25 cellular contexts compared by ENCODE assay signal in the genomic region with DNA sequence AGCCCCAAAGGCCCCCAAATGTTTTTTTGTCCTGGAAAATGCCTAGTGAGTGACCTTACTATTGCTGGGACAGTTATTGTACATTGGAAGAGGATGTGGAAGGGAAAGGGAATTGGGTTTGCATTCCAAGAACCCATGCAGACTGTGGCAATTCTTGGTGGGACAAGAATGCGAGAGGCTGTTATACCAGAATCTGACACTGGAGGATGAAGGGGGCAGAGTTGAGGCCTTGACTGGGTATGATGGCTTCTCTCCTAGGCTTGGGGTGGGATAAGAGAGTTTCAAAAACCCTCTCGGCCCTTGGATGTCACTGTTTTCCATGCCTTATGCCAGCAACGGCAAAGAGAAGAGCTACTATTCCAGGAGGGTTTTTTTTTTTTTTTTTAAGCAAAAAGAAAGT. TPM values are rescaled to one million over a fixed set of nuclear protein-coding genes. Genes with fewer than 3 reads are reported as not detected.
DNase-seq lines count a peak whose midpoint lies in the region; ATAC-seq, FAIRE-seq and TF ChIP-seq lines count a peak whose summit lies in the region.
"Had no signal": no experiment of that assay in that cellular context is flagged by ENCODE, and none has a peak within 500 bp of the region (broad histone marks: within the 10 kb centered on the region; RNA-seq: fewer than 3 reads in every experiment).

No MANE protein-coding gene starts in this region.

- no peak overlapping the region for H3K4me3 ChIP-seq in gastroesophageal sphincter
- H3K4me3 ChIP-seq: BLaER1 treated with 17β-estradiol and CSF1 and Interleukin-3, amounts not matched to agents 10 nM and 100 nM had no signal

- peak; percentile 1 for DNase-seq in ELR (ENCODE audit: low read depth)
- DNase-seq in SK-MEL-5 (ENCODE audit: low read depth, low spot score): peak; percentile 46
- peak; percentile 48 for DNase-seq in osteocyte (ENCODE audit: extremely low spot score, unreplicated experiment)
- no peak for DNase-seq in HTR-8/SVneo (ENCODE audit: insufficient read length, low spot score)
- no peak for DNase-seq in effector CD4-positive, alpha-beta T cell
- DNase-seq in dermis blood vessel endothelial cell: no peak
- DNase-seq: Calu3; CD8-positive, alpha-beta T cell; DMS53; EL; KG1; MV-4-11; NCI-H1417 treated with DMSO at 0.1 percent for 48 hours; NCI-H1930; NCI-H226; NCI-H524; NCI-H82; OCI-M1; SHP77 had no signal

- TF ChIP-seq CTCF in gastroesophageal sphincter (IDR thresholded peaks at IDR 0.05) (peak in 1 of 4 experiments; percentile 15), osteocyte (IDR thresholded peaks at IDR 0.05) (no peak)

- H3K27ac ChIP-seq in gastroesophageal sphincter: peak overlapping the region in 3 of 4 donors; percentile 51 to 63 (median 52)
- H3K27ac ChIP-seq: BLaER1 treated with 17β-estradiol and CSF1 and Interleukin-3, amounts not matched to agents 10 nM and 100 nM had no signal

- H3K4me3 Mint-ChIP-seq in osteocyte (ENCODE audit: unreplicated experiment): no peak overlapping the region
- H3K4me3 Mint-ChIP-seq: CD8-positive, alpha-beta T cell had no signal

- no peak for TF ChIP-seq EP300 in gastroesophageal sphincter (IDR thresholded peaks at IDR 0.05)

- no peak for TF ChIP-seq POLR2A in gastroesophageal sphincter (IDR thresholded peaks at IDR 0.05)

- ATAC-seq in gastroesophageal sphincter: no peak
- ATAC-seq in GM19463 (IDR thresholded peaks at IDR 0.05; ENCODE audit: unreplicated experiment): no peak
- ATAC-seq: CD8-positive, alpha-beta T cell; HepG2 had no signal

- H3K36me3 Mint-ChIP-seq in osteocyte (ENCODE audit: unreplicated experiment): no peaks in the 10 kb centered on the region
- H3K36me3 Mint-ChIP-seq: CD8-positive, alpha-beta T cell had no signal

- H3K4me1 ChIP-seq in gastroesophageal sphincter: peaks cover 0 to 38% (median 10%) of the 10 kb centered on the region in 3 donors

- H3K4me1 Mint-ChIP-seq in osteocyte (ENCODE audit: unreplicated experiment): no peaks in the 10 kb centered on the region

- H3K27ac Mint-ChIP-seq in osteocyte (ENCODE audit: unreplicated experiment): no peak overlapping the region
- H3K27ac Mint-ChIP-seq: CD8-positive, alpha-beta T cell had no signal

- in situ Hi-C loops in SK-MEL-5 (cut with HindIII; ENCODE audit: low pct_unique_long_range_greater_than_20kb, low sequenced_read_pairs): no loop called here

- H3K27me3 Mint-ChIP-seq in osteocyte (ENCODE audit: unreplicated experiment): peaks cover 29% of the 10 kb centered on the region

- H3K27me3 ChIP-seq in gastroesophageal sphincter: no peaks in the 10 kb centered on the region
- H3K27me3 ChIP-seq: BLaER1 treated with 17β-estradiol and CSF1 and Interleukin-3, amounts not matched to agents 10 nM and 100 nM had no signal

- no peaks in the 10 kb centered on the region for H3K36me3 ChIP-seq in gastroesophageal sphincter
- H3K36me3 ChIP-seq: BLaER1 treated with 17β-estradiol and CSF1 and Interleukin-3, amounts not matched to agents 10 nM and 100 nM had no signal

- H3K9me3 ChIP-seq in gastroesophageal sphincter: no peaks in the 10 kb centered on the region
- H3K9me3 ChIP-seq: BLaER1 treated with 17β-estradiol and CSF1 and Interleukin-3, amounts not matched to agents 10 nM and 100 nM had no signal

- no peaks in the 10 kb centered on the region for H3K9me3 Mint-ChIP-seq in osteocyte (ENCODE audit: unreplicated experiment)
- H3K9me3 Mint-ChIP-seq: CD8-positive, alpha-beta T cell had no signal

- 47 to 56% methylated on average over 2 to 3 of the region's 3 CpGs for WGBS in gastroesophageal sphincter (ENCODE audit: low coverage in 1 of 2), 2 donors

- FAIRE-seq in HTR-8/SVneo (lab: Jason Lieb, UNC): no peak
- FAIRE-seq: GM12891, H1, HepG2 had no signal

RNA-seq across cellular contexts. Expression of a gene that starts 25.3 kb away (rescaled TPM):
- total RNA-seq in SK-MEL-5 (2014; rRNA removed; shearing (Covaris generic)): 6.4 and 6.6 TPM in 2 replicates
- polyA plus RNA-seq in SK-MEL-5 (2015; cell fraction: cytosol; rRNA removed): 11.2 and 13.4 TPM in 2 replicates
- 86.7 and 87.0 TPM in 2 replicates for polyA plus RNA-seq in SK-MEL-5 (2015; cell fraction: nucleus; rRNA removed)
- total RNA-seq in gastroesophageal sphincter (10 to 100 TPM; 15.0 to 35.2 (median 23.6) TPM), osteocyte (not detected in 2 replicates), dermis blood vessel endothelial cell (2.6 and 3.6 TPM in 2 replicates)
- total RNA-seq: Calu3, HepG2 had no signal

Comparison
In these comparisons a context has a peak if more than half of its experiments do, and no peak if none do; other contexts are left out.
1. DNase-seq: peak in ELR (single experiment), SK-MEL-5 (single experiment) and osteocyte (single experiment); none in HTR-8/SVneo (single experiment), effector CD4-positive, alpha-beta T cell (single experiment) and dermis blood vessel endothelial cell (single experiment).